12 cellular contexts compared by ENCODE assay signal in the genomic region with DNA sequence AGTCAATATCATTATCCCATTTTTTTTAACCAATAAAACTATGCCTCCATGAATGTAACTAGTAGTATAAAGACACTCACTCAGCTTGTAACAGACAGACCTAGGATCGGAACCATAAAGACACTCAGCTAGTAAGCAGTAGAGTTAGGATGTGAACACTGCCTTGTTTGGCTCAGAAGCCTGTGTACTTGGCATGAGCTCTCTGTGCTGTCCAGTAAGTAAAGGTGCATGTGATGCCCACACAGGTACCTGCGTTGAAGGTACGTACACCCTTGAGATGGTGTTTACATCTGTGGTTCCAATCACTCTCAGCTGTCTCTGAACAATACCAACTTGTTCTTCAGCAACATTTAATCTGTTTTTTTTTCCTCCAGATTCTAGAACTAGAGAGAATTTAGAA.
A peak's percentile ranks its signal among the peaks of the same experiment; 100 is the strongest.
DNase-seq lines count a peak whose midpoint lies in the region; ATAC-seq and TF ChIP-seq lines count a peak whose summit lies in the region.
"Had no signal": no experiment of that assay in that cellular context is flagged by ENCODE, and none has a peak within 500 bp of the region (broad histone marks: within the 10 kb centered on the region; RNA-seq: fewer than 3 reads in every experiment).

No MANE protein-coding gene starts in this region.

- H3K27me3 ChIP-seq in OCI-LY1 (ENCODE audit: insufficient read depth, low read length) (no peaks in the 10 kb centered on the region), dorsolateral prefrontal cortex (no peaks in the 10 kb centered on the region), mesendoderm (ENCODE audit: insufficient read depth, low read length, poor library complexity) (no peaks in the 10 kb centered on the region), hepatocyte (no peaks in the 10 kb centered on the region)

- H3K4me3 ChIP-seq in OCI-LY1 (ENCODE audit: low read depth, low read length, poor library complexity, severe bottlenecking) (no peak overlapping the region), dorsolateral prefrontal cortex (peak overlapping the region in 1 of 59 donors; percentile 2), mesendoderm (ENCODE audit: low read length) (no peak overlapping the region), hepatocyte (no peak overlapping the region)
- H3K4me3 ChIP-seq: cardiac muscle cell had no signal

- H4K20me1 ChIP-seq in OCI-LY1 (ENCODE audit: insufficient read depth, low read length) (no peaks in the 10 kb centered on the region), hepatocyte (ENCODE audit: insufficient read depth, poor library complexity, severe bottlenecking) (no peaks in the 10 kb centered on the region)

- H3K27me3 Mint-ChIP-seq in activated CD8-positive, alpha-beta memory T cell treated with anti-CD3 and anti-CD28 coated beads, Interleukin-2, amount 10 ng/mL, durations not matched to agents 7 days and 5 days: no peaks in the 10 kb centered on the region
- no peaks in the 10 kb centered on the region for H3K27me3 Mint-ChIP-seq in stimulated activated naive B cell treated with anti-CD40 and anti-IgM and Interleukin-4, amounts not matched to agents 10 μg/mL and 1 μg/mL and 100 μg/mL, for 72 hours
- no peaks in the 10 kb centered on the region for H3K27me3 Mint-ChIP-seq in osteocyte (ENCODE audit: unreplicated experiment)

- H3K23ac ChIP-seq in mesendoderm (ENCODE audit: low read length): no peak overlapping the region

- DNase-seq in activated CD8-positive, alpha-beta memory T cell treated with anti-CD3 and anti-CD28 coated beads, Interleukin-2, amount 10 ng/mL, durations not matched to agents 7 days and 5 days: no peak
- no peak for DNase-seq in activated CD8-positive, alpha-beta memory T cell treated with anti-CD3 and anti-CD28 coated beads, Interleukin-2, amount 50 U/mL, for 4 hours
- DNase-seq in dorsolateral prefrontal cortex (no peak), osteocyte (ENCODE audit: extremely low spot score, unreplicated experiment) (no peak), mesendoderm (no peak), hepatocyte (ENCODE audit: low spot score) (no peak)
- DNase-seq in stimulated activated naive B cell treated with anti-CD40 and anti-IgM and Interleukin-4, amounts not matched to agents 10 μg/mL and 1 μg/mL and 100 μg/mL, for 72 hours: no peak
- DNase-seq: DMS79, NCI-H510A, occipital lobe had no signal

- H3K4me2 ChIP-seq in OCI-LY1 (ENCODE audit: low read length) (peak overlapping the region; percentile 52), mesendoderm (ENCODE audit: low read length) (no peak overlapping the region), hepatocyte (no peak overlapping the region)

- H3K9me2 ChIP-seq in OCI-LY1 (ENCODE audit: low read depth, low read length) (no peaks in the 10 kb centered on the region), hepatocyte (replicated peaks; ENCODE audit: insufficient read depth) (no peaks in the 10 kb centered on the region)

- H3K4me3 Mint-ChIP-seq in activated CD8-positive, alpha-beta memory T cell treated with anti-CD3 and anti-CD28 coated beads, Interleukin-2, amount 10 ng/mL, durations not matched to agents 7 days and 5 days: no peak overlapping the region
- H3K4me3 Mint-ChIP-seq in stimulated activated naive B cell treated with anti-CD40 and anti-IgM and Interleukin-4, amounts not matched to agents 10 μg/mL and 1 μg/mL and 100 μg/mL, for 72 hours: peak overlapping the region; percentile 60 to 68
- H3K4me3 Mint-ChIP-seq in osteocyte (ENCODE audit: unreplicated experiment): no peak overlapping the region

- WGBS in mesendoderm (ENCODE audit: extremely low coverage, insufficient coverage, low lambda C conversion rate): no CpG with 5 or more reads among the region's 3 CpGs
- 93% methylated on average over 3 of the region's 3 CpGs for WGBS in hepatocyte (ENCODE audit: low lambda C conversion rate, missing lambda C conversion rate)

- ATAC-seq in activated CD8-positive, alpha-beta memory T cell treated with anti-CD3 and anti-CD28 coated beads, Interleukin-2, amount 10 ng/mL, durations not matched to agents 7 days and 5 days: no peak
- no peak for ATAC-seq in stimulated activated naive B cell treated with anti-CD40 and anti-IgM and Interleukin-4, amounts not matched to agents 10 μg/mL and 1 μg/mL and 100 μg/mL, for 72 hours (replicated peaks)

- H2BK120ac ChIP-seq in mesendoderm (ENCODE audit: low read depth, low read length): no peak overlapping the region

- no peaks in the 10 kb centered on the region for H3K9me3 Mint-ChIP-seq in activated CD8-positive, alpha-beta memory T cell treated with anti-CD3 and anti-CD28 coated beads, Interleukin-2, amount 10 ng/mL, durations not matched to agents 7 days and 5 days (ENCODE audit: low read depth)
- no peaks in the 10 kb centered on the region for H3K9me3 Mint-ChIP-seq in stimulated activated naive B cell treated with anti-CD40 and anti-IgM and Interleukin-4, amounts not matched to agents 10 μg/mL and 1 μg/mL and 100 μg/mL, for 72 hours
- H3K9me3 Mint-ChIP-seq in osteocyte (ENCODE audit: unreplicated experiment): peaks cover 3% of the 10 kb centered on the region

- H3K79me1 ChIP-seq in mesendoderm (ENCODE audit: low read length): no peaks in the 10 kb centered on the region

- no peak overlapping the region for H4K8ac ChIP-seq in mesendoderm (ENCODE audit: low read depth, low read length)

- H3K4me1 ChIP-seq in OCI-LY1 (ENCODE audit: insufficient read depth, low read length, severe bottlenecking) (peaks cover 65% of the 10 kb centered on the region), mesendoderm (ENCODE audit: control insufficient read depth, low read depth, low read length) (peaks cover 6% of the 10 kb centered on the region), hepatocyte (ENCODE audit: insufficient read depth) (no peaks in the 10 kb centered on the region)

- H4K5ac ChIP-seq in mesendoderm (ENCODE audit: low read length): no peak overlapping the region

- H2BK5ac ChIP-seq in mesendoderm (ENCODE audit: low read length): no peak overlapping the region

- H2BK15ac ChIP-seq in mesendoderm (replicated peaks; ENCODE audit: low read depth): no peak overlapping the region

- H3K36me3 ChIP-seq in OCI-LY1 (ENCODE audit: insufficient read depth, low read length) (no peaks in the 10 kb centered on the region), mesendoderm (ENCODE audit: control insufficient read depth, insufficient read depth, low read length) (no peaks in the 10 kb centered on the region), hepatocyte (replicated peaks; ENCODE audit: insufficient read depth, low read depth) (no peaks in the 10 kb centered on the region)
- H3K36me3 ChIP-seq: cardiac muscle cell had no signal

- peaks cover 18% of the 10 kb centered on the region for H3K36me3 Mint-ChIP-seq in activated CD8-positive, alpha-beta memory T cell treated with anti-CD3 and anti-CD28 coated beads, Interleukin-2, amount 10 ng/mL, durations not matched to agents 7 days and 5 days
- H3K36me3 Mint-ChIP-seq in stimulated activated naive B cell treated with anti-CD40 and anti-IgM and Interleukin-4, amounts not matched to agents 10 μg/mL and 1 μg/mL and 100 μg/mL, for 72 hours: no peaks in the 10 kb centered on the region
- no peaks in the 10 kb centered on the region for H3K36me3 Mint-ChIP-seq in osteocyte (ENCODE audit: unreplicated experiment)

- H3K27ac ChIP-seq in OCI-LY1 (ENCODE audit: low read depth, low read length, poor library complexity, severe bottlenecking): peak overlapping the region; percentile 94
- peak overlapping the region in 52 of 59 donors; percentile 24 to 99 (median 94) for H3K27ac ChIP-seq in dorsolateral prefrontal cortex
- no peak overlapping the region for H3K27ac ChIP-seq in mesendoderm (ENCODE audit: low read depth, low read length)
- H3K27ac ChIP-seq in hepatocyte: no peak overlapping the region
- H3K27ac ChIP-seq: cardiac muscle cell had no signal

- H3K9ac ChIP-seq in OCI-LY1 (ENCODE audit: low read length) (peak overlapping the region; percentile 30; the same call in 1 of the 2 replicates), mesendoderm (ENCODE audit: low read length) (no peak overlapping the region)

- H2AFZ ChIP-seq in OCI-LY1 (ENCODE audit: low read length): no peak overlapping the region
- no peak overlapping the region for H2AFZ ChIP-seq in hepatocyte

- no peaks in the 10 kb centered on the region for H3K79me2 ChIP-seq in OCI-LY1 (ENCODE audit: insufficient read depth, low read length)
- H3K79me2 ChIP-seq in mesendoderm (ENCODE audit: control insufficient read depth, insufficient read depth, low read length): no peaks in the 10 kb centered on the region
- H3K79me2 ChIP-seq in hepatocyte: no peaks in the 10 kb centered on the region

- CTCF ChIA-PET in activated CD8-positive, alpha-beta memory T cell treated with anti-CD3 and anti-CD28 coated beads, Interleukin-2, amount 10 ng/mL, durations not matched to agents 7 days and 5 days (lab: Charles Lee): interaction anchor here (0.8 to 4.4 kb wide), 14 partner anchors 13 to 164 kb away, joined by 3 to 41 read pairs (median 4); no protein-coding TSS in a partner anchor

- no peak overlapping the region for H2AK5ac ChIP-seq in mesendoderm (ENCODE audit: low read length)

- peaks cover 96% of the 10 kb centered on the region for H3K4me1 Mint-ChIP-seq in activated CD8-positive, alpha-beta memory T cell treated with anti-CD3 and anti-CD28 coated beads, Interleukin-2, amount 10 ng/mL, durations not matched to agents 7 days and 5 days
- peaks cover 55 to 90% of the 10 kb centered on the region in 2 donors for H3K4me1 Mint-ChIP-seq in stimulated activated naive B cell treated with anti-CD40 and anti-IgM and Interleukin-4, amounts not matched to agents 10 μg/mL and 1 μg/mL and 100 μg/mL, for 72 hours
- peaks cover 53% of the 10 kb centered on the region for H3K4me1 Mint-ChIP-seq in osteocyte (ENCODE audit: unreplicated experiment)

- intact Hi-C loops in dorsolateral prefrontal cortex (cut with DNase I): no loop called here

- H3K18ac ChIP-seq in mesendoderm (ENCODE audit: low read length): no peak overlapping the region

- H3F3A ChIP-seq in OCI-LY1 (ENCODE audit: insufficient read depth, low read length): no peaks in the 10 kb centered on the region

- no peak overlapping the region for H3K4ac ChIP-seq in mesendoderm (ENCODE audit: low read depth, low read length)

- H3K9me3 ChIP-seq in OCI-LY1 (ENCODE audit: low read length) (no peaks in the 10 kb centered on the region), hepatocyte (ENCODE audit: low read depth) (no peaks in the 10 kb centered on the region)

- TF ChIP-seq CTCF in OCI-LY1 (IDR thresholded peaks at IDR 0.05; ENCODE audit: low read length): no peak
- TF ChIP-seq CTCF in dorsolateral prefrontal cortex (IDR thresholded peaks at IDR 0.05 in 54 of 56, conservative IDR thresholded peaks at IDR 0.05 in 2 of 56; ENCODE audit: low read depth in 1 of 56, partially characterized antibody in 56 of 56): no peak
- no peak for TF ChIP-seq CTCF in osteocyte (IDR thresholded peaks at IDR 0.05)
- no peak for TF ChIP-seq CTCF in hepatocyte (IDR thresholded peaks at IDR 0.05; ENCODE audit: poor library complexity)

- no peak overlapping the region for H3K56ac ChIP-seq in mesendoderm (ENCODE audit: low read length)

- H3K27ac Mint-ChIP-seq in activated CD8-positive, alpha-beta memory T cell treated with anti-CD3 and anti-CD28 coated beads, Interleukin-2, amount 10 ng/mL, durations not matched to agents 7 days and 5 days: peak overlapping the region; percentile 70
- peak overlapping the region; percentile 97 for H3K27ac Mint-ChIP-seq in stimulated activated naive B cell treated with anti-CD40 and anti-IgM and Interleukin-4, amounts not matched to agents 10 μg/mL and 1 μg/mL and 100 μg/mL, for 72 hours
- H3K27ac Mint-ChIP-seq in osteocyte (ENCODE audit: unreplicated experiment): no peak overlapping the region

Comparison
In these comparisons a context has a peak if more than half of its experiments do, and no peak if none do; other contexts are left out.
1. H3K4me3 Mint-ChIP-seq: peak in stimulated activated naive B cell treated with anti-CD40 and anti-IgM and Interleukin-4, amounts not matched to agents 10 μg/mL and 1 μg/mL and 100 μg/mL, for 72 hours (2 of 2); none in activated CD8-positive, alpha-beta memory T cell treated with anti-CD3 and anti-CD28 coated beads, Interleukin-2, amount 10 ng/mL, durations not matched to agents 7 days and 5 days (single experiment) and osteocyte (single experiment).
2. H3K27ac ChIP-seq: peak in OCI-LY1 (single experiment) and dorsolateral prefrontal cortex (52 of 59); none in mesendoderm (single experiment) and hepatocyte (single experiment).